Comparison of ENCODE assay signal across 1 cellular context in the genomic region with DNA sequence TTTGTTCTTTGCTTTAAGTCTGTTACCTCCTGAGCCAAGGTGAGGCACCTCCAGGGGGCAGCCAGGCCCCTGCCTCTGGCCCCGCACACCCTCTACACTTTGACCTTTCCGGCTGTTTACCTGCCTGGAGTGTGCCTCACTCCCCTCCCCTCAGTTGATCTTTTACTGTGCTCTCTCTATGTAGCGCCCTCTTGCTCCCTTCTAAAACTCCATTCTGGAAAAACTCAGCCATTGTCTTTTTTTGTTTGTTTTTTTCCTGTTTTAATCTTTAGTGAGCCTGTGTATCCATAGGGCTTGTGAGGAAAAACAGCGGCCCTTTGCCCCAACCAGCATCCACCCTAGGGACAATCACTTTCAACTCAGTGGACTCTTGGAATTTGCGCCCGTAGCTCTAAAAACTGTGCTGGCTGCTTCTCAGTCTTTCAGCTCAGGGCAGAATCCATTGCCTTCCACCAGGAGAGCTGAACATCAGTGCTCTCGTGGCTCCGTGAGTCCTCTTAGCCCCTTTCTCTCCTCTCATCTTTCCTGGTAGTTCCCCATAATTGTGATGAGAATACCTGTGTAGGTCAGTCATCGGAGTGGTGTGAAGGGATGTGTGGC.
TF ChIP-seq lines count a peak whose summit lies in the region.

No MANE protein-coding gene starts in this region.

TF ChIP-seq in IMR-90, 13 proteins besides CTCF, POLR2A, EP300 and RAD21:
- TF ChIP-seq BHLHE40 (IDR thresholded peaks at IDR 0.05; ENCODE audit: low read depth, low read length) (no peak), RFX5 (IDR thresholded peaks at IDR 0.05; ENCODE audit: low read depth, low read length) (no peak)
